7 cellular contexts compared by ENCODE assay signal in the genomic region with DNA sequence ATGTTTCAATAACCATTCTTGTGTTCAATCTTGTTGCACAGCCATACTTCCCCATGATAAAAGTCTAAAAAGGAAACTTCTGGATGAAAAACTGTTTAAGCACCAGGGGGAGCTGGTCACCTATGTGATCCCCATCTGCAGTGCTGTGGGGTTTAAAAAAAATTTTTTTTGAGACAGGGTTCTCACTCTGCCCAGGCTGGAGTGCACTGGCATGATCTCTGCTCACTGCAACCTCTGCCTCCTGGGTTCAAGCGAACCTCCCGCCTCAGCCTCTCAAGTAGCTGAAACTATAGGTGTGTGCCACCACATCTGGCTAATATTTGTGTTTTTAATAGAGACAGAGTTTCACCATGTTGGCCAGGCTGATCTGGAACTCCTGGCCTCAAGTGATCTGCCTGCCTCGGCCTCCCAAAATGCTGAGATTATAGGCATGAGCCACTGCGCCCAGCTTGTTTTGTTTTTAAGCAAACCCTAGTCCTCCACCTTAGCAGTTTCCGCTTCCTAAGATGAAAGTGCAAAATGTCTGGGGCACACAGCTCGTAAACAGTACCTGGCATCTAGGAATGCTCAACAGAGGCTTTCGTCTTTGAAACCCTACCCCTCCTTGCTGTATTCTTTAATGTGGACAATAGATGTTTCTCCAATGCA. TPM values are rescaled to one million over a fixed set of nuclear protein-coding genes. Genes with fewer than 3 reads are reported as not detected.
DNase-seq lines count a peak whose midpoint lies in the region; ATAC-seq and TF ChIP-seq lines count a peak whose summit lies in the region.

No MANE protein-coding gene starts in this region.

- H3K27me3 ChIP-seq in GM23248 (replicated peaks; ENCODE audit: insufficient read depth) = no peaks in the 10 kb centered on the region
- H3K27me3 ChIP-seq in esophagus squamous epithelium = no peaks in the 10 kb centered on the region
- no peaks in the 10 kb centered on the region for H3K27me3 ChIP-seq in prostate gland (replicated peaks; ENCODE audit: insufficient read depth)

- TF ChIP-seq POLR2A in NB4 (IDR thresholded peaks at IDR 0.05; ENCODE audit: extremely low read depth, insufficient read length) (no peak), esophagus squamous epithelium (IDR thresholded peaks at IDR 0.05) (no peak), prostate gland (IDR thresholded peaks at IDR 0.05) (no peak)

- in situ Hi-C loops in GM23248 (cut with MboI) = no loop called here

- H4K20me1 ChIP-seq in GM23248 (ENCODE audit: insufficient read depth) = no peaks in the 10 kb centered on the region

- no peaks in the 10 kb centered on the region for H3K9me2 ChIP-seq in GM23248 (ENCODE audit: insufficient read depth)

- DNase-seq in GM03348 (ENCODE audit: low spot score) (peak; percentile 74), GM23248 (peak; percentile 69), NB4 (ENCODE audit: low read depth) (peak; percentile 72), esophagus squamous epithelium (lab: John Stamatoyannopoulos, UW) (no peak), prostate gland (ENCODE audit: low spot score) (no peak)

- H3K9me3 ChIP-seq in GM23248 (ENCODE audit: low read depth) (no peaks in the 10 kb centered on the region), esophagus squamous epithelium (no peaks in the 10 kb centered on the region), prostate gland (no peaks in the 10 kb centered on the region)

- 82 to 83% methylated on average over 7 of the region's 7 CpGs for WGBS in GM23248 (ENCODE audit: low coverage in 1 of 2, low lambda C conversion rate in 2 of 2, missing lambda C conversion rate in 2 of 2), 2 experiments
- WGBS in esophagus squamous epithelium, 2 donors = 92 to 94% methylated on average over 7 of the region's 7 CpGs
- WGBS in prostate gland = 75% methylated on average over 7 of the region's 7 CpGs

- H3K4me1 ChIP-seq in GM23248 (ENCODE audit: insufficient read depth) (no peaks in the 10 kb centered on the region), esophagus squamous epithelium (peaks cover 0 to 4% (median 0%) of the 10 kb centered on the region in 3 donors), prostate gland (replicated peaks) (no peaks in the 10 kb centered on the region)

- no peaks in the 10 kb centered on the region for H3K79me2 ChIP-seq in GM23248 (ENCODE audit: insufficient read depth)

- H3K4me3 ChIP-seq in GM23248 = no peak overlapping the region
- H3K4me3 ChIP-seq in NB4 (ENCODE audit: low read depth, low read length) = no peak overlapping the region
- no peak overlapping the region for H3K4me3 ChIP-seq in esophagus squamous epithelium
- H3K4me3 ChIP-seq in prostate gland = no peak overlapping the region

- peak; percentile 33 to 34 for ATAC-seq in activated CD4-positive, CD25-positive, alpha-beta regulatory T cell treated with anti-CD3 and anti-CD28 coated beads, Interleukin-2, amount 50 U/mL, for 24 hours
- ATAC-seq in GM19467 (IDR thresholded peaks at IDR 0.05; ENCODE audit: unreplicated experiment) = no peak

- H3K4me2 ChIP-seq in GM23248 (ENCODE audit: unreplicated experiment) = no peak overlapping the region

- H3K27ac ChIP-seq in GM23248 (no peak overlapping the region), esophagus squamous epithelium (no peak overlapping the region), prostate gland (no peak overlapping the region)

- H3K9ac ChIP-seq in GM23248 = no peak overlapping the region

- H3F3A ChIP-seq in GM23248 (ENCODE audit: insufficient read depth) = no peaks in the 10 kb centered on the region

- peak; percentile 61 for TF ChIP-seq CTCF in NB4 (IDR thresholded peaks at IDR 0.05; ENCODE audit: low read depth, low read length)
- peak in 5 of 6 experiments; percentile 25 to 53 (median 40) for TF ChIP-seq CTCF in esophagus squamous epithelium (IDR thresholded peaks at IDR 0.05)
- TF ChIP-seq CTCF in prostate gland (IDR thresholded peaks at IDR 0.05) = peak in 3 of 4 experiments; percentile 39 to 52 (median 49)

- intact Hi-C loops in esophagus squamous epithelium (cut with DNase I) = no loop called here
- intact Hi-C loops in prostate gland (cut with DNase I) = no loop called here

- H3K36me3 ChIP-seq in GM23248 (ENCODE audit: low read depth) = no peaks in the 10 kb centered on the region
- no peaks in the 10 kb centered on the region for H3K36me3 ChIP-seq in esophagus squamous epithelium
- no peaks in the 10 kb centered on the region for H3K36me3 ChIP-seq in prostate gland

- no peak overlapping the region for H2AFZ ChIP-seq in GM23248

RNA-seq across cellular contexts. Expression of a gene that starts 25.4 kb away (rescaled TPM):
- total RNA-seq in GM23248 (2014; rRNA removed; shearing (Covaris generic)) = 66.6 and 73.3 TPM in 2 replicates
- polyA plus RNA-seq in GM23248 (2016; fragmentation: Nextera tagmentation; extraction: Ambion mirVana) = 89.4 and 97.3 TPM in 2 replicates
- 10 to 100 TPM; 39.0 to 69.7 (median 58.2) TPM for total RNA-seq in esophagus squamous epithelium
- 10 to 100 TPM; 41.1 to 64.4 TPM for total RNA-seq in prostate gland

Comparison
In these comparisons a context has a peak if more than half of its experiments do, and no peak if none do; other contexts are left out.
1. DNase-seq: peak in GM03348 (single experiment), GM23248 (single experiment) and NB4 (single experiment); none in esophagus squamous epithelium (single experiment) and prostate gland (single experiment).
2. Peak in every context shown above with its lines, with median percentiles within 50 percentile points of each other: CTCF ChIP-seq.